In the genomic region with DNA sequence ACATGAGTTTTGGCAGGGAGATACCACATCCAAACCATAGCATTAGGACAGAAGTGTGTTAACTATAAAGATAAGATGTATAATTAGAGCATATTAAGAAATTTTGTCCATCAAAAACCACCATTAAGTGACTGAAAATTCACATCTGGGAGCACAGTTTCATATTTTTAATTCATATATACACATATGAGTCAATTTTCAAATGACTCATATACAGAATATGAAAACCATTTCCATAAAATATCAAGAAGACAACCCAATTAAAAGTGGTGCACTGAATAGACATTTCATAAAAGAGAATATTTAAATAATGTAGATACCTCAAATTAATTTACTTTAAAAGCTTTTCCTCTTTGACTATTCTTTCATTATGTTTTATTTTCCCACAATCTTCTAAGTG, we compare ENCODE assay signal across 19 cellular contexts. TPM values are rescaled to one million over a fixed set of nuclear protein-coding genes. Genes with fewer than 3 reads are reported as not detected.
"Had no signal": no experiment of that assay in that cellular context is flagged by ENCODE, and none has a peak within 500 bp of the region (broad histone marks: within the 10 kb centered on the region; RNA-seq: fewer than 3 reads in every experiment).

No MANE protein-coding gene starts in this region.

- H3K4me1 ChIP-seq: transverse colon had no signal

- DNase-seq: activated CD4-positive, CD25-positive, alpha-beta regulatory T cell treated with anti-CD3 and anti-CD28 coated beads, Interleukin-2, amount 50 U/mL, for 72 hours; activated CD8-positive, alpha-beta memory T cell treated with anti-CD3 and anti-CD28 coated beads, Interleukin-2, amount 50 U/mL, for 48 hours; activated gamma-delta T cell; amygdala; cerebellar nuclear complex; dermis blood vessel endothelial cell; immature natural killer cell; left colon; naive B cell; posterior cingulate gyrus; right cardiac atrium; small intestine; transverse colon had no signal

- ATAC-seq: left colon, right cardiac atrium had no signal

- H3K9me3 Mint-ChIP-seq: brain had no signal

- H3K4me3 Mint-ChIP-seq: activated CD4-positive, alpha-beta memory T cell treated with anti-CD3 and anti-CD28 coated beads for 36 hours; brain; immature natural killer cell; naive B cell had no signal

- H3K9me3 ChIP-seq: neutrophil, transverse colon had no signal

- FAIRE-seq: small intestine had no signal

- H3K27me3 ChIP-seq: neutrophil, transverse colon had no signal

- H3K27ac ChIP-seq: neutrophil, transverse colon had no signal

- H3K4me1 Mint-ChIP-seq: immature natural killer cell had no signal

- H3K27ac Mint-ChIP-seq: activated CD4-positive, alpha-beta memory T cell treated with anti-CD3 and anti-CD28 coated beads for 36 hours; immature natural killer cell; naive B cell had no signal

- H3K36me3 Mint-ChIP-seq: activated CD4-positive, alpha-beta memory T cell treated with anti-CD3 and anti-CD28 coated beads for 36 hours; brain; immature natural killer cell; naive B cell had no signal

- H3K36me3 ChIP-seq: neutrophil, transverse colon had no signal

- H3K4me3 ChIP-seq: lung, transverse colon had no signal

RNA-seq across cellular contexts. Expression of gene MUCL1, which starts 25.3 kb away (rescaled TPM):
- total RNA-seq: activated CD4-positive, alpha-beta memory T cell treated with anti-CD3 and anti-CD28 coated beads for 36 hours; dermis blood vessel endothelial cell; fibroblast of villous mesenchyme; left colon; subcutaneous adipose tissue; transverse colon had no signal
